Comparison of ENCODE assay signal across 8 cellular contexts in the genomic region with DNA sequence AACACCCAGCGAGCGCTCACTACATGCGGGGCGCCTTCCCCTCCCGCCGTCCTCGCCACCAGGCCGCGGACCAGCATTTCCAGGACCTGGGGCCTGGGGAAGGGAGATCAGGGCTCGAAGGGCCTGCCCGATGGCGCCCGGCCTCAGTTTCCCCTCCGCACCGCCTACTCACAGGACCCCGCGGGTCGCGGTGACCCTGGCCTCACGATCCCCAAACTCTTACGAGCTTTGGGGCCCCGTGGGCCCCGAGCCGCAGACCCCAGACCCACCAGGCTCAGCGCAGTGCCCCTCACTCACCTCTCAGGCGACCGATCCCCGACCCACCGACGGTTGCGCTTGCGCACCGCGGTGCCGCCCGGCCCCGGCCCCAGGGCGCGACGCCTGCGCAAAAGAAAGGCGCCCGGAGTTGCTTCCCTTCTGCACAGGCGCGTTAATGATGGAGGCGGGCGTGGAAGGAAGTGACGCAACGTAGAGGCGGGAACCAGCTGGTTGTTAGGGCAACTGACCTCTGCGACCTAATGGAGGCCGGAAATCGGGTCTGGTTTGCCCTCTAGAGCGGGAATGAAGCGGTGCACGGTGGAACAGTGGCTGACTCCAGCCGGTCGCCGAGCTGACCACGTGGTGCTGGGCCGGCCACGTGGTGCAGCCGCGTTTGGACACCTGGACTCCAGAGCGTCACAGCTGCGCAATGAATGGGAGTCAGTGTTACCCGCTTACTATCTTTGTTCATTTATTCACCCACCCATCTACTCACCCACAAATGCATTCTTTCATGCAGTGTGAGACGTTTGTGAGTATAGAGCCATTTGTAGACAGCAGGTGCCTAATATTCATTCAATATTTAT. TPM values are rescaled to one million over a fixed set of nuclear protein-coding genes. Genes with fewer than 3 reads are reported as not detected.
A peak's percentile ranks its signal among the peaks of the same experiment; 100 is the strongest.
DNase-seq lines count a peak whose midpoint lies in the region; ATAC-seq, FAIRE-seq and TF ChIP-seq lines count a peak whose summit lies in the region.

TSS of gene SGTA (minus strand) at position 338 of the 845 bp plus-strand sequence. CDS start 14,205 bp downstream, outside the sequence.

- WGBS in body of pancreas, 2 donors: 1 to 2% methylated on average over 6 to 68 of the region's 68 CpGs

- peaks cover 48% of the 10 kb centered on the region for H3K4me1 ChIP-seq in body of pancreas

- intact Hi-C loops in body of pancreas (cut with DNase I) (no loop called here), sciatic nerve (cut with DNase I) (no loop called here)

- peak in 2 of 3 donors; percentile 69 to 78 for TF ChIP-seq POLR2A in body of pancreas (IDR thresholded peaks at IDR 0.05)

- DNase-seq in NCI-H2107 treated with DMSO at 0.1 percent for 48 hours (lab: John Stamatoyannopoulos, UW; ENCODE audit: unreplicated experiment) (peak; percentile 95), body of pancreas (peak; percentile 99), iPS DF 19.7 (ENCODE audit: low read depth, low spot score) (peak; percentile 98), sciatic nerve (ENCODE audit: low spot score) (peak; percentile 98)

- no peaks in the 10 kb centered on the region for H3K36me3 ChIP-seq in body of pancreas (replicated peaks in 1 of 2; ENCODE audit: insufficient read depth in 1 of 2, low read depth in 2 of 2)

- FAIRE-seq in A204.1 (lab: Jason Lieb, UNC): peak; percentile 97
- FAIRE-seq in TTC549 (lab: Jason Lieb, UNC): peak; percentile 85

- TF ChIP-seq CTCF in body of pancreas (IDR thresholded peaks at IDR 0.05): peak; percentile 16 to 88 (median 68)

- no peaks in the 10 kb centered on the region for H3K27me3 ChIP-seq in body of pancreas

- peak within 1 kb of the TSS; percentile 96 to 97 for H3K4me3 ChIP-seq in body of pancreas

- H3K9me3 ChIP-seq in body of pancreas: no peaks in the 10 kb centered on the region

- peak within 1 kb of the TSS; percentile 59 to 95 (median 92) for H3K27ac ChIP-seq in body of pancreas

- ATAC-seq in GM18520 (IDR thresholded peaks at IDR 0.05; ENCODE audit: unreplicated experiment): peak; percentile 69
- ATAC-seq in HG03064 (IDR thresholded peaks at IDR 0.05; ENCODE audit: low read depth, unreplicated experiment): peak; percentile 72
- ATAC-seq in body of pancreas: peak; percentile 89
- peak; percentile 95 for ATAC-seq in sciatic nerve

RNA-seq across cellular contexts. Expression of gene SGTA, which starts in this region (rescaled TPM):
- total RNA-seq in body of pancreas: 10 to 100 TPM; 24.6 to 41.5 TPM
- 38.5 TPM for total RNA-seq in sciatic nerve

Comparison
In these comparisons a context has a peak if more than half of its experiments do, and no peak if none do; other contexts are left out.
1. Peak in every context shown above with its lines: DNase-seq, ATAC-seq, H3K4me3 ChIP-seq and H3K27ac ChIP-seq.